In genomic region chr13:79393564-79394249, GRCh38 we compare ENCODE assay signal across 8 cellular contexts. TPM values are rescaled to one million over a fixed set of nuclear protein-coding genes. Genes with fewer than 3 reads are reported as not detected.
A peak's percentile ranks its signal among the peaks of the same experiment; 100 is the strongest.
DNase-seq lines count a peak whose midpoint lies in the region; ATAC-seq and TF ChIP-seq lines count a peak whose summit lies in the region.

No MANE protein-coding gene starts in this region.

- H3K4me1 ChIP-seq in RWPE2 (ENCODE audit: insufficient read depth, poor library complexity, severe bottlenecking) = peaks cover 4% of the 10 kb centered on the region
- peaks cover 21% of the 10 kb centered on the region for H3K4me1 ChIP-seq in effector memory CD4-positive, alpha-beta T cell (ENCODE audit: control insufficient read depth, insufficient read depth, low read length, poor library complexity, severe bottlenecking)
- H3K4me1 ChIP-seq in thoracic aorta (ENCODE audit: control insufficient read depth in 1 of 2, low read depth in 2 of 2) = peaks cover 13 to 16% of the 10 kb centered on the region in 2 donors

- TF ChIP-seq CTCF in RWPE2 (IDR thresholded peaks at IDR 0.05; ENCODE audit: poor library complexity, severe bottlenecking) (no peak), thoracic aorta (IDR thresholded peaks at IDR 0.05) (no peak)

- H3K9me3 ChIP-seq in RWPE2 (ENCODE audit: severe bottlenecking) = peaks cover 6% of the 10 kb centered on the region
- no peaks in the 10 kb centered on the region for H3K9me3 ChIP-seq in effector memory CD4-positive, alpha-beta T cell (ENCODE audit: control insufficient read depth, low read length)
- H3K9me3 ChIP-seq in thoracic aorta = peaks cover 3% of the 10 kb centered on the region

- peak; percentile 67 for DNase-seq in GF-D8 (lab: John Stamatoyannopoulos, UW)
- no peak for DNase-seq in RWPE2 (ENCODE audit: low spot score)
- DNase-seq in effector memory CD4-positive, alpha-beta T cell = peak in 1 of 3 donors; percentile 5
- DNase-seq in thoracic aorta (ENCODE audit: low spot score) = no peak
- DNase-seq in HuH-7.5 (ENCODE audit: low spot score) = no peak
- DNase-seq in H4 (ENCODE audit: low spot score) = no peak

- no peaks in the 10 kb centered on the region for H3K27me3 ChIP-seq in RWPE2 (ENCODE audit: insufficient read depth, poor library complexity, severe bottlenecking)
- H3K27me3 ChIP-seq in effector memory CD4-positive, alpha-beta T cell (replicated peaks; ENCODE audit: control insufficient read depth, insufficient read depth, low read length, poor library complexity, severe bottlenecking) = no peaks in the 10 kb centered on the region
- no peaks in the 10 kb centered on the region for H3K27me3 ChIP-seq in thoracic aorta (replicated peaks; ENCODE audit: insufficient read depth)

- H3K36me3 ChIP-seq in RWPE2 (ENCODE audit: low read depth) (peaks cover 61% of the 10 kb centered on the region), thoracic aorta (peaks cover 5% of the 10 kb centered on the region)
- no peaks in the 10 kb centered on the region for H3K36me3 ChIP-seq in effector memory CD4-positive, alpha-beta T cell (ENCODE audit: control insufficient read depth, insufficient read depth, low read length)

- peak; percentile 80 for ATAC-seq in GM21390 (IDR thresholded peaks at IDR 0.05; ENCODE audit: unreplicated experiment)
- ATAC-seq in HG03558 (IDR thresholded peaks at IDR 0.05; ENCODE audit: extremely low read depth, unreplicated experiment) = peak; percentile 60
- ATAC-seq in RWPE2 (ENCODE audit: low read depth) = 0 out of 3 replicates have a peak, but pooled peaks have one; percentile 29
- no peak for ATAC-seq in thoracic aorta (ENCODE audit: insufficient number of reproducible peaks, low FRiP score, low read depth)

- H3K4me3 ChIP-seq in RWPE2 (ENCODE audit: severe bottlenecking) = no peak overlapping the region
- H3K4me3 ChIP-seq in effector memory CD4-positive, alpha-beta T cell (ENCODE audit: insufficient read depth, low read depth, low read length, poor library complexity, severe bottlenecking) = peak overlapping the region; percentile 43
- peak overlapping the region; percentile 33 for H3K4me3 ChIP-seq in thoracic aorta

- H3K27ac ChIP-seq in RWPE2 (ENCODE audit: poor library complexity, severe bottlenecking) (no peak overlapping the region), thoracic aorta (no peak overlapping the region)
- H3K27ac ChIP-seq in effector memory CD4-positive, alpha-beta T cell (ENCODE audit: insufficient read depth, low read length, poor library complexity, severe bottlenecking) = peak overlapping the region; percentile 65

RNA-seq across cellular contexts. Expression of gene RBM26, which starts 12.3 kb away (rescaled TPM):
- total RNA-seq in thoracic aorta = 10 to 100 TPM; 30.9 to 55.4 TPM
- total RNA-seq in H4 (2014; rRNA removed; shearing (Covaris generic)) = 13.0 and 15.9 TPM in 2 replicates
